2 cellular contexts compared by ENCODE assay signal in the genomic region with DNA sequence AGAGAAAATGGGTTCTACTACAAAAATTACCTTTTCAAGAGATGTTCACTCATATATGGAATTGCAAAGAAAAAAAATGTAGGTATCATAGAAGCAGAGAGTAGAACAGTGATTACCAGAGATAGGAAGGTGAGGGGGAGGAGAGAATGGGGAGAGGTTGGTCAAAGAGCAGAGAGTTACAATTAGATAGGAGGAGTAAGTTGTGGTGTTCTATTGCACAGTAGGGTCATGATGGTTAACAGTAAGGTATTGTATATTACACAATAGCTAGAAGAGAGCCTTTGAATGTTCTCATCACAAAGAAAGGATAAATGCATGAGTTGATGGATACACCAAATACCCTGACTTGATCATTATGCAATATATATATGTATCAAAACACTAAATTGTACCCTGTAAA.
TF ChIP-seq lines count a peak whose summit lies in the region.

No MANE protein-coding gene starts in this region.

TF ChIP-seq in HepG2, 621 proteins besides CTCF, POLR2A, EP300 and RAD21:
- TF ChIP-seq ZNF639 (CRISPR knock-in tag; conservative IDR thresholded peaks at IDR 0.05) (no peak), CEBPB (IDR thresholded peaks at IDR 0.05; ENCODE audit: borderline replicate concordance, low read depth, low read length) (peak; percentile 64), RBAK (CRISPR knock-in tag; IDR thresholded peaks at IDR 0.05) (no peak), SOX13 (IDR thresholded peaks at IDR 0.05) (no peak), SOX13 (CRISPR knock-in tag; conservative IDR thresholded peaks at IDR 0.05 in 1 of 2, IDR thresholded peaks at IDR 0.05 in 1 of 2) (0 out of 4 replicates have a peak, but pooled peaks of 1 of the 2 experiments have one; percentile 35)

TF ChIP-seq in K562, 482 proteins besides CTCF, POLR2A, EP300 and RAD21:
- TF ChIP-seq CEBPB (tag; IDR thresholded peaks at IDR 0.05), result peak; percentile 47
- TF ChIP-seq MECOM (CRISPR knock-in tag; IDR thresholded peaks at IDR 0.05), result no peak
